8 cellular contexts compared by ENCODE assay signal in genomic region chr9:132770775-132771310, GRCh38.
DNase-seq lines count a peak whose midpoint lies in the region; FAIRE-seq and TF ChIP-seq lines count a peak whose summit lies in the region.

No MANE protein-coding gene starts in this region.

- H3K27me3 Mint-ChIP-seq in activated CD4-positive, alpha-beta memory T cell treated with anti-CD3 and anti-CD28 coated beads, Interleukin-2, amount 10 ng/mL, durations not matched to agents 7 days and 5 days, result peaks cover 9% of the 10 kb centered on the region

- H3K4me3 Mint-ChIP-seq in activated CD4-positive, alpha-beta memory T cell treated with anti-CD3 and anti-CD28 coated beads, Interleukin-2, amount 10 ng/mL, durations not matched to agents 7 days and 5 days, result peak overlapping the region; percentile 97

- POLR2A ChIA-PET in activated CD4-positive, alpha-beta memory T cell treated with anti-CD3 and anti-CD28 coated beads, Interleukin-2, amount 10 ng/mL, durations not matched to agents 7 days and 5 days (lab: Charles Lee), result interaction anchor here (0.8 to 3.4 kb wide), 7 partner anchors 8 to 174 kb away, joined by 3 to 28 read pairs (median 5); partner anchors contain the start of genes DDX31 and GTF3C4

- DNase-seq in GM12891 (ENCODE audit: insufficient read length, low spot score), result no peak
- no peak for DNase-seq in activated CD4-positive, alpha-beta memory T cell treated with anti-CD3 and anti-CD28 coated beads, Interleukin-2, amount 10 ng/mL, durations not matched to agents 7 days and 5 days
- no peak for DNase-seq in stimulated activated CD4-positive, alpha-beta T cell treated with anti-CD3 and anti-CD28 coated beads, Interleukin-12 subunit alpha, Interleukin-12 subunit beta, amount 100 ng/mL, for 4 hours
- DNase-seq in activated CD8-positive, alpha-beta memory T cell treated with anti-CD3 and anti-CD28 coated beads, Interleukin-2, amount 50 U/mL, for 48 hours, result no peak
- no peak for DNase-seq in GM19240 (ENCODE audit: insufficient read length, low spot score)
- no peak for DNase-seq in T1000 (lab: John Stamatoyannopoulos, UW)

- CTCF ChIA-PET in activated CD4-positive, alpha-beta memory T cell treated with anti-CD3 and anti-CD28 coated beads, Interleukin-2, amount 10 ng/mL, durations not matched to agents 7 days and 5 days (lab: Charles Lee), result interaction anchor here (2.1 kb wide), 1 partner anchor 10 kb away, joined by 7 read pairs; no protein-coding TSS in a partner anchor

- H3K9me3 Mint-ChIP-seq in activated CD4-positive, alpha-beta memory T cell treated with anti-CD3 and anti-CD28 coated beads, Interleukin-2, amount 10 ng/mL, durations not matched to agents 7 days and 5 days, result peaks cover 9% of the 10 kb centered on the region

- TF ChIP-seq POLR2A in GM12891 (IDR thresholded peaks at IDR 0.05; ENCODE audit: low read depth, low read length), result no peak

- H3K4me3 ChIP-seq in iPS-11a (ENCODE audit: low read depth, low read length), result peak overlapping the region; percentile 8
- H3K4me3 ChIP-seq in skin epidermis, result peak overlapping the region; percentile 57 to 83 (median 71)

- peaks cover 24% of the 10 kb centered on the region for H3K4me1 Mint-ChIP-seq in activated CD4-positive, alpha-beta memory T cell treated with anti-CD3 and anti-CD28 coated beads, Interleukin-2, amount 10 ng/mL, durations not matched to agents 7 days and 5 days

- FAIRE-seq in GM12891 (lab: Jason Lieb, UNC), result peak; percentile 60

- peak overlapping the region in 20 of 21 experiments; percentile 29 to 89 (median 82) for H3K27ac ChIP-seq in skin epidermis

- no peak overlapping the region for H3K27ac Mint-ChIP-seq in activated CD4-positive, alpha-beta memory T cell treated with anti-CD3 and anti-CD28 coated beads, Interleukin-2, amount 10 ng/mL, durations not matched to agents 7 days and 5 days

- peaks cover 16% of the 10 kb centered on the region for H3K36me3 Mint-ChIP-seq in activated CD4-positive, alpha-beta memory T cell treated with anti-CD3 and anti-CD28 coated beads, Interleukin-2, amount 10 ng/mL, durations not matched to agents 7 days and 5 days (ENCODE audit: low read depth)

TF ChIP-seq in GM12891, 5 proteins besides CTCF, POLR2A, EP300 and RAD21:
- TF ChIP-seq TAF1 (IDR thresholded peaks at IDR 0.05; ENCODE audit: low read depth, low read length) (no peak), POLR2AphosphoS5 (IDR thresholded peaks at IDR 0.05; ENCODE audit: low read depth, low read length) (no peak), SPI1 (IDR thresholded peaks at IDR 0.05; ENCODE audit: low read depth, low read length) (no peak), POU2F2 (IDR thresholded peaks at IDR 0.05; ENCODE audit: low read depth, low read length) (no peak), PAX5 (IDR thresholded peaks at IDR 0.05; ENCODE audit: insufficient read depth, low read length, severe bottlenecking) (no peak)
